37 cellular contexts compared by ENCODE assay signal in genomic region chr15:53454535-53454842, GRCh38.
"Had no signal": no experiment of that assay in that cellular context is flagged by ENCODE, and none has a peak within 500 bp of the region (broad histone marks: within the 10 kb centered on the region; RNA-seq: fewer than 3 reads in every experiment).

No MANE protein-coding gene starts in this region.

- DNase-seq: activated B cell treated with CpG ODN at 0.5 μM for 24 hours; activated CD4-positive, alpha-beta memory T cell treated with anti-CD3 and anti-CD28 coated beads for 36 hours; activated CD4-positive, alpha-beta T cell treated with anti-CD3 and anti-CD28 coated beads for 4 hours; activated CD4-positive, alpha-beta T cell treated with anti-CD3 and anti-CD28 coated beads, Interleukin-2, amount 50 U/mL, for 1 hour; activated CD4-positive, CD25-positive, alpha-beta regulatory T cell treated with anti-CD3 and anti-CD28 coated beads, Interleukin-2, amount 50 U/mL, for 72 hours; activated CD8-positive, alpha-beta memory T cell treated with anti-CD3 and anti-CD28 coated beads for 24 hours; activated CD8-positive, alpha-beta memory T cell treated with anti-CD3 and anti-CD28 coated beads, Interleukin-2, amount 10 ng/mL, durations not matched to agents 7 days and 5 days; activated CD8-positive, alpha-beta memory T cell treated with anti-CD3 and anti-CD28 coated beads, Interleukin-2, amount 50 U/mL, for 48 hours; activated effector memory CD4-positive, alpha-beta T cell treated with anti-CD3 and anti-CD28 coated beads, Interleukin-2, amount 50 U/mL, for 16 hours; activated naive CD4-positive, alpha-beta T cell; activated naive CD4-positive, alpha-beta T cell treated with anti-CD3 and anti-CD28 coated beads, Interleukin-2, amount 50 U/mL, for 16 hours; activated naive CD8-positive, alpha-beta T cell treated with anti-CD3 and anti-CD28 coated beads for 36 hours; activated T-cell treated with anti-CD3 and anti-CD28 coated beads, Interleukin-2, amount 50 U/mL, for 72 hours; amniotic stem cell; aorta; MM.1S; MV-4-11; NCI-H1092; NCI-H1436 treated with DMSO at 0.1 percent for 48 hours; NCI-H1694 treated with DMSO at 0.1 percent for 48 hours; NCI-H2029; NCI-H510A; NCI-H526; NCI-H748 treated with DMSO at 0.1 percent for 48 hours; NK-92 treated with Interleukin-12 subunit alpha and Interleukin-12 subunit beta, amount 100 ng/mL, for 24 hours; PC-9; Right ventricle myocardium superior; SW 1271; T-helper 1 cell; T-helper 2 cell; T-helper 9 cell had no signal

- H3K27me3 ChIP-seq: cardiac muscle cell had no signal

- H3K27ac ChIP-seq: cardiac muscle cell, KMS-11, PC-9, RWPE1, VCaP had no signal

- H3K4me3 ChIP-seq: cardiac muscle cell, PC-9 had no signal

- H3K9ac ChIP-seq: KMS-11 had no signal

- H3K4me2 ChIP-seq: KMS-11, PC-9 had no signal

- FAIRE-seq: RCC 7860 had no signal

- H2AFZ ChIP-seq: PC-9 had no signal

- H3K36me3 ChIP-seq: cardiac muscle cell had no signal

- ATAC-seq: activated CD8-positive, alpha-beta memory T cell treated with anti-CD3 and anti-CD28 coated beads, Interleukin-2, amount 10 ng/mL, durations not matched to agents 7 days and 5 days; activated T-cell treated with anti-CD3 and anti-CD28 coated beads, Interleukin-2, amount 50 U/mL, for 72 hours; activated T-helper 17 cell treated with anti-CD3 and anti-CD28 coated beads, Interleukin-2, amount 50 U/mL, for 72 hours had no signal
